1 cellular context compared by ENCODE assay signal in the genomic region with DNA sequence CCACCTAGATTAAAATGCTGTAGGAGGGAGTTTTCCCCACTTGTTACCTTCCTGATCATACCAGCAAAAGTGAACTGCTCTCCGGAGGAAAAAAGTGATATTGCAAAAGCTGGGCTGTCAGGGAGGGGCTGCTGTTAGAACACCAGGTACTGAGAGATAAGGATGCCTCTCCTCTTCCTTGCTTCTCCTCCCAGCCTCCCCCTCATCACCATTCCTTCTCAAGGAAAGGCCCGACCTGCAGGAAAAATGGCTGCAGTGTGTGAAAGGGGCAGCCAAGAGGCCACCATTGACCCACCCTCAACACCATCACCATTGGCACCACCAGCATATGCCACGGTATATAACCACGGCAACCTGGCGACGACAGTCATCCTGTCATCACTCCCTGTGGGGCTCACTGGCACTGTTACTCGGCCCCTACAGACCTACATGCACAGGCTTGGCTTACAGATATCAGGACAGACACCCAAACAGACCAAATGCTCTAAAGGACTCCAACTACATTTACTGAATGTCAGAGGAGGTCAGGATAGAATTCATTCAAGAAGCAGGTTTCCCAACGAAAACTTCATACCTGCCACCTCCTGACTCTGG.
A peak's percentile ranks its signal among the peaks of the same experiment; 100 is the strongest.
TF ChIP-seq lines count a peak whose summit lies in the region.

No MANE protein-coding gene starts in this region.

TF ChIP-seq in K562, 482 proteins besides CTCF, POLR2A, EP300 and RAD21 (continued from another document and continues in another):
- TF ChIP-seq ZNF445 (CRISPR knock-in tag; IDR thresholded peaks at IDR 0.05; ENCODE audit: low read depth) (no peak), ZNF143 (CRISPR knock-in tag; IDR thresholded peaks at IDR 0.05) (no peak), ZNF518B (CRISPR knock-in tag; IDR thresholded peaks at IDR 0.05) (no peak), HDAC8 (tag; IDR thresholded peaks at IDR 0.05) (no peak), POLR2AphosphoS5 (IDR thresholded peaks at IDR 0.05; ENCODE audit: control insufficient read depth, insufficient read depth, low read depth, low read length) (0 out of 2 replicates have a peak, but pooled peaks have one; percentile 42), TRIM24 (IDR thresholded peaks at IDR 0.05) (peak in 1 of 2 experiments; percentile 38; a peak in 1 of 4 replicates), NFIC (IDR thresholded peaks at IDR 0.05) (0 out of 2 replicates have a peak, but pooled peaks have one; percentile 12), SMARCE1 (IDR thresholded peaks at IDR 0.05) (peak; percentile 79; the same call in 1 of the 2 replicates), ZBTB11 (CRISPR knock-in tag; IDR thresholded peaks at IDR 0.05) (no peak), NFE2 (IDR thresholded peaks at IDR 0.05; ENCODE audit: low read depth) (0 out of 2 replicates have a peak, but pooled peaks have one; percentile 23), KLF16 (IDR thresholded peaks at IDR 0.05) (no peak; the same call in 1 of the 2 replicates), DPF2 (IDR thresholded peaks at IDR 0.05) (peak; percentile 85), ZBTB7A (IDR thresholded peaks at IDR 0.05; ENCODE audit: borderline replicate concordance, control insufficient read depth, low read depth, low read length) (no peak; the same call in 1 of the 2 replicates), ATF7 (IDR thresholded peaks at IDR 0.05) (0 out of 2 replicates have a peak, but pooled peaks have one; percentile 13), ZC3H4 (CRISPR knock-in tag; IDR thresholded peaks at IDR 0.05; ENCODE audit: borderline replicate concordance) (no peak), HDAC2 (IDR thresholded peaks at IDR 0.05) (0 out of 2 replicates have a peak, but pooled peaks have one; percentile 56), NFIX (CRISPR knock-in tag; IDR thresholded peaks at IDR 0.05; ENCODE audit: low read depth) (no peak), ZNF76 (CRISPR knock-in tag; IDR thresholded peaks at IDR 0.05; ENCODE audit: borderline replicate concordance) (no peak), CCNT2 (IDR thresholded peaks at IDR 0.05; ENCODE audit: borderline replicate concordance, extremely low read depth, insufficient read length, low read depth, low read length) (peak; percentile 26), TAL1 (IDR thresholded peaks at IDR 0.05) (peak; percentile 74), SOX6 (IDR thresholded peaks at IDR 0.05) (peak; percentile 33; the same call in 1 of the 2 replicates), ZNF57 (CRISPR knock-in tag; IDR thresholded peaks at IDR 0.05) (no peak), STAT5A (IDR thresholded peaks at IDR 0.05; ENCODE audit: borderline replicate concordance, low read length) (0 out of 2 replicates have a peak, but pooled peaks have one; percentile 33), ARID1B (IDR thresholded peaks at IDR 0.05) (peak; percentile 93), ZMIZ1 (IDR thresholded peaks at IDR 0.05; ENCODE audit: low read depth in 2 of 2, low read length in 2 of 2) (0 out of 4 replicates have a peak, but pooled peaks of 1 of the 2 experiments have one; percentile 25), POLR3G (IDR thresholded peaks at IDR 0.05; ENCODE audit: extremely low read depth, insufficient read length, insufficient replicate concordance) (no peak), HDAC1 (IDR thresholded peaks at IDR 0.05) (peak in 1 of 2 experiments; percentile 42; a peak in 2 of 4 replicates), HSF4 (CRISPR knock-in tag; IDR thresholded peaks at IDR 0.05; ENCODE audit: borderline replicate concordance) (no peak), JUND (IDR thresholded peaks at IDR 0.05; ENCODE audit: borderline replicate concordance, low read depth, low read length) (0 out of 2 replicates have a peak, but pooled peaks have one; percentile 3), JUND (tag; IDR thresholded peaks at IDR 0.05; ENCODE audit: borderline replicate concordance, low read depth, low read length) (peak; percentile 44; the same call in 1 of the 3 replicates), TAF9B (IDR thresholded peaks at IDR 0.05; ENCODE audit: partially characterized antibody) (no peak), HDGF (IDR thresholded peaks at IDR 0.05) (no peak), ZKSCAN8 (CRISPR knock-in tag; IDR thresholded peaks at IDR 0.05) (no peak)
- TF ChIP-seq, protein P1, sequence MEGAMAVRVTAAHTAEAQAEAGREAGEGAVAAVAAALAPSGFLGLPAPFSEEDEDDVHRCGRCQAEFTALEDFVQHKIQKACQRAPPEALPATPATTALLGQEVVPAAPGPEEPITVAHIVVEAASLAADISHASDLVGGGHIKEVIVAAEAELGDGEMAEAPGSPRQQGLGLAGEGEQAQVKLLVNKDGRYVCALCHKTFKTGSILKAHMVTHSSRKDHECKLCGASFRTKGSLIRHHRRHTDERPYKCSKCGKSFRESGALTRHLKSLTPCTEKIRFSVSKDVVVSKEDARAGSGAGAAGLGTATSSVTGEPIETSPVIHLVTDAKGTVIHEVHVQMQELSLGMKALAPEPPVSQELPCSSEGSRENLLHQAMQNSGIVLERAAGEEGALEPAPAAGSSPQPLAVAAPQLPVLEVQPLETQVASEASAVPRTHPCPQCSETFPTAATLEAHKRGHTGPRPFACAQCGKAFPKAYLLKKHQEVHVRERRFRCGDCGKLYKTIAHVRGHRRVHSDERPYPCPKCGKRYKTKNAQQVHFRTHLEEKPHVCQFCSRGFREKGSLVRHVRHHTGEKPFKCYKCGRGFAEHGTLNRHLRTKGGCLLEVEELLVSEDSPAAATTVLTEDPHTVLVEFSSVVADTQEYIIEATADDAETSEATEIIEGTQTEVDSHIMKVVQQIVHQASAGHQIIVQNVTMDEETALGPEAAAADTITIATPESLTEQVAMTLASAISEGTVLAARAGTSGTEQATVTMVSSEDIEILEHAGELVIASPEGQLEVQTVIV (CRISPR knock-in tag; IDR thresholded peaks at IDR 0.05; ENCODE audit: borderline replicate concordance) = no peak
- TF ChIP-seq, protein P2, sequence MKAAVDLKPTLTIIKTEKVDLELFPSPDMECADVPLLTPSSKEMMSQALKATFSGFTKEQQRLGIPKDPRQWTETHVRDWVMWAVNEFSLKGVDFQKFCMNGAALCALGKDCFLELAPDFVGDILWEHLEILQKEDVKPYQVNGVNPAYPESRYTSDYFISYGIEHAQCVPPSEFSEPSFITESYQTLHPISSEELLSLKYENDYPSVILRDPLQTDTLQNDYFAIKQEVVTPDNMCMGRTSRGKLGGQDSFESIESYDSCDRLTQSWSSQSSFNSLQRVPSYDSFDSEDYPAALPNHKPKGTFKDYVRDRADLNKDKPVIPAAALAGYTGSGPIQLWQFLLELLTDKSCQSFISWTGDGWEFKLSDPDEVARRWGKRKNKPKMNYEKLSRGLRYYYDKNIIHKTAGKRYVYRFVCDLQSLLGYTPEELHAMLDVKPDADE (conservative IDR thresholded peaks at IDR 0.05; ENCODE audit: control insufficient read depth, low read depth, low read length) = no peak
- TF ChIP-seq, protein P3, sequence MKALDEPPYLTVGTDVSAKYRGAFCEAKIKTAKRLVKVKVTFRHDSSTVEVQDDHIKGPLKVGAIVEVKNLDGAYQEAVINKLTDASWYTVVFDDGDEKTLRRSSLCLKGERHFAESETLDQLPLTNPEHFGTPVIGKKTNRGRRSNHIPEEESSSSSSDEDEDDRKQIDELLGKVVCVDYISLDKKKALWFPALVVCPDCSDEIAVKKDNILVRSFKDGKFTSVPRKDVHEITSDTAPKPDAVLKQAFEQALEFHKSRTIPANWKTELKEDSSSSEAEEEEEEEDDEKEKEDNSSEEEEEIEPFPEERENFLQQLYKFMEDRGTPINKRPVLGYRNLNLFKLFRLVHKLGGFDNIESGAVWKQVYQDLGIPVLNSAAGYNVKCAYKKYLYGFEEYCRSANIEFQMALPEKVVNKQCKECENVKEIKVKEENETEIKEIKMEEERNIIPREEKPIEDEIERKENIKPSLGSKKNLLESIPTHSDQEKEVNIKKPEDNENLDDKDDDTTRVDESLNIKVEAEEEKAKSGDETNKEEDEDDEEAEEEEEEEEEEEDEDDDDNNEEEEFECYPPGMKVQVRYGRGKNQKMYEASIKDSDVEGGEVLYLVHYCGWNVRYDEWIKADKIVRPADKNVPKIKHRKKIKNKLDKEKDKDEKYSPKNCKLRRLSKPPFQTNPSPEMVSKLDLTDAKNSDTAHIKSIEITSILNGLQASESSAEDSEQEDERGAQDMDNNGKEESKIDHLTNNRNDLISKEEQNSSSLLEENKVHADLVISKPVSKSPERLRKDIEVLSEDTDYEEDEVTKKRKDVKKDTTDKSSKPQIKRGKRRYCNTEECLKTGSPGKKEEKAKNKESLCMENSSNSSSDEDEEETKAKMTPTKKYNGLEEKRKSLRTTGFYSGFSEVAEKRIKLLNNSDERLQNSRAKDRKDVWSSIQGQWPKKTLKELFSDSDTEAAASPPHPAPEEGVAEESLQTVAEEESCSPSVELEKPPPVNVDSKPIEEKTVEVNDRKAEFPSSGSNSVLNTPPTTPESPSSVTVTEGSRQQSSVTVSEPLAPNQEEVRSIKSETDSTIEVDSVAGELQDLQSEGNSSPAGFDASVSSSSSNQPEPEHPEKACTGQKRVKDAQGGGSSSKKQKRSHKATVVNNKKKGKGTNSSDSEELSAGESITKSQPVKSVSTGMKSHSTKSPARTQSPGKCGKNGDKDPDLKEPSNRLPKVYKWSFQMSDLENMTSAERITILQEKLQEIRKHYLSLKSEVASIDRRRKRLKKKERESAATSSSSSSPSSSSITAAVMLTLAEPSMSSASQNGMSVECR (CRISPR knock-in tag; IDR thresholded peaks at IDR 0.05) = no peak
- TF ChIP-seq, protein P4, sequence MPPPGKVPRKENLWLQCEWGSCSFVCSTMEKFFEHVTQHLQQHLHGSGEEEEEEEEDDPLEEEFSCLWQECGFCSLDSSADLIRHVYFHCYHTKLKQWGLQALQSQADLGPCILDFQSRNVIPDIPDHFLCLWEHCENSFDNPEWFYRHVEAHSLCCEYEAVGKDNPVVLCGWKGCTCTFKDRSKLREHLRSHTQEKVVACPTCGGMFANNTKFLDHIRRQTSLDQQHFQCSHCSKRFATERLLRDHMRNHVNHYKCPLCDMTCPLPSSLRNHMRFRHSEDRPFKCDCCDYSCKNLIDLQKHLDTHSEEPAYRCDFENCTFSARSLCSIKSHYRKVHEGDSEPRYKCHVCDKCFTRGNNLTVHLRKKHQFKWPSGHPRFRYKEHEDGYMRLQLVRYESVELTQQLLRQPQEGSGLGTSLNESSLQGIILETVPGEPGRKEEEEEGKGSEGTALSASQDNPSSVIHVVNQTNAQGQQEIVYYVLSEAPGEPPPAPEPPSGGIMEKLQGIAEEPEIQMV (tag; conservative IDR thresholded peaks at IDR 0.05; ENCODE audit: low read depth) = no peak
